In the genomic region with DNA sequence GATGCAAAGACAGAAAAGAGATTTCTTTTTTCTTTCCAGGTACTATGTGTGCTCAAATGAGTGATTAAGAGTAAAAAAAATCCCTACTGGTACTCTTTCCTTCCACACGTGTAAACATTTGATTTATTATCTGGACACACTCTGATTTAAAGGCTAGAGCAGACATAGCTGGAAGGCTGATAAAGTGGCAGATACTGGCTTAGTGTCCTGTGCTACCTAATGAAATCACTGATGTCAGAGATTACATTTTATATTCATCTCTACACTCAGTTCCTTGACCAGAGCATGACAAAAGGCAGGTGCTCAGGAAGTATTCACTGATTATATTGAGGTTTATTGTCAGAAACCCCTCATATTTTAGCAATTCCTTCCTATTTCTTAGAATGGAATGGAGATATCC, we compare ENCODE assay signal across 1 cellular context.
TF ChIP-seq lines count a peak whose summit lies in the region.

No MANE protein-coding gene starts in this region.

TF ChIP-seq in SK-N-SH, 30 proteins besides CTCF, POLR2A, EP300 and RAD21 (continued from another document):
- TF ChIP-seq, protein P1, sequence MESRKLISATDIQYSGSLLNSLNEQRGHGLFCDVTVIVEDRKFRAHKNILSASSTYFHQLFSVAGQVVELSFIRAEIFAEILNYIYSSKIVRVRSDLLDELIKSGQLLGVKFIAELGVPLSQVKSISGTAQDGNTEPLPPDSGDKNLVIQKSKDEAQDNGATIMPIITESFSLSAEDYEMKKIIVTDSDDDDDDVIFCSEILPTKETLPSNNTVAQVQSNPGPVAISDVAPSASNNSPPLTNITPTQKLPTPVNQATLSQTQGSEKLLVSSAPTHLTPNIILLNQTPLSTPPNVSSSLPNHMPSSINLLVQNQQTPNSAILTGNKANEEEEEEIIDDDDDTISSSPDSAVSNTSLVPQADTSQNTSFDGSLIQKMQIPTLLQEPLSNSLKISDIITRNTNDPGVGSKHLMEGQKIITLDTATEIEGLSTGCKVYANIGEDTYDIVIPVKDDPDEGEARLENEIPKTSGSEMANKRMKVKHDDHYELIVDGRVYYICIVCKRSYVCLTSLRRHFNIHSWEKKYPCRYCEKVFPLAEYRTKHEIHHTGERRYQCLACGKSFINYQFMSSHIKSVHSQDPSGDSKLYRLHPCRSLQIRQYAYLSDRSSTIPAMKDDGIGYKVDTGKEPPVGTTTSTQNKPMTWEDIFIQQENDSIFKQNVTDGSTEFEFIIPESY (IDR thresholded peaks at IDR 0.05; ENCODE audit: borderline replicate concordance, low read depth) = no peak
- TF ChIP-seq EZH2phosphoT487 (IDR thresholded peaks at IDR 0.05; ENCODE audit: borderline replicate concordance, low read depth) = no peak
- TF ChIP-seq SIN3A (IDR thresholded peaks at IDR 0.05; ENCODE audit: borderline replicate concordance, low read depth, low read length) = no peak
- no peak for TF ChIP-seq SMC3 (IDR thresholded peaks at IDR 0.05; ENCODE audit: low read depth, low read length)
- TF ChIP-seq FOSL2 (IDR thresholded peaks at IDR 0.05; ENCODE audit: borderline replicate concordance, low read depth) = no peak
- TF ChIP-seq, protein P2, sequence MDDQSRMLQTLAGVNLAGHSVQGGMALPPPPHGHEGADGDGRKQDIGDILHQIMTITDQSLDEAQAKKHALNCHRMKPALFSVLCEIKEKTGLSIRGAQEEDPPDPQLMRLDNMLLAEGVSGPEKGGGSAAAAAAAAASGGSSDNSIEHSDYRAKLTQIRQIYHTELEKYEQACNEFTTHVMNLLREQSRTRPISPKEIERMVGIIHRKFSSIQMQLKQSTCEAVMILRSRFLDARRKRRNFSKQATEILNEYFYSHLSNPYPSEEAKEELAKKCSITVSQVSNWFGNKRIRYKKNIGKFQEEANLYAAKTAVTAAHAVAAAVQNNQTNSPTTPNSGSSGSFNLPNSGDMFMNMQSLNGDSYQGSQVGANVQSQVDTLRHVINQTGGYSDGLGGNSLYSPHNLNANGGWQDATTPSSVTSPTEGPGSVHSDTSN (IDR thresholded peaks at IDR 0.05) = no peak
- no peak for TF ChIP-seq YY1 (IDR thresholded peaks at IDR 0.05; ENCODE audit: low read depth)
TF ChIP-seq in SK-N-SH: peak in this region for 2.
